In the genomic region with DNA sequence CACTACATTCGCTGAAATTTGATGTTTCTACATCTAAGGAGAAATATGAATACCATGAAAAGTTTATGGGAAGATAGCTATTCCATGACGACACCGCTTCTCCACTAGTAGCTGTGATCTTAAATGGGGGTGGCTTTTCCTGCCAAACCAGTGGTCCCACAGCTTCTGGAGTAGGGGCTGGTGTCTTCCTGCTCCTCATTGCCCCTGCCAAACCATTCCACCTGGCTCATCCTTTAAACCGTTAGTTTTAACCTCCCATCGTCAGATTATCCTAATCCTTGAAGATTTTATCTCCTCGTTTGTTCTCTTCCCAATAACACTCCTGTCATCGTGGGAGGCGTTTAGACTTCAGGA, we compare ENCODE assay signal across 8 cellular contexts. TPM values are rescaled to one million over a fixed set of nuclear protein-coding genes. Genes with fewer than 3 reads are reported as not detected.
DNase-seq lines count a peak whose midpoint lies in the region; ATAC-seq and TF ChIP-seq lines count a peak whose summit lies in the region.

No MANE protein-coding gene starts in this region.

- WGBS in iPS DF 6.9 (ENCODE audit: insufficient coverage, insufficient read length), result no CpG with 5 or more reads among the region's 8 CpGs

- peak overlapping the region; percentile 99 for H2AFZ ChIP-seq in HCT116 (ENCODE audit: low read depth, low read length, poor library complexity, severe bottlenecking)

- H3K4me2 ChIP-seq in HCT116 (ENCODE audit: low read length), result peak overlapping the region; percentile 93

- peak overlapping the region; percentile 51 for H3K9ac ChIP-seq in HCT116 (ENCODE audit: low read length)

- H3K36me3 ChIP-seq in HCT116 (ENCODE audit: control insufficient read depth in 1 of 2, insufficient read depth in 2 of 2, low read length in 2 of 2), result no peaks in the 10 kb centered on the region
- no peaks in the 10 kb centered on the region for H3K36me3 ChIP-seq in iPS DF 6.9 (ENCODE audit: control insufficient read depth, insufficient read depth, low read length)

- H3K9me2 ChIP-seq in HCT116 (ENCODE audit: insufficient read depth), result no peaks in the 10 kb centered on the region

- no peaks in the 10 kb centered on the region for H3K27me3 Mint-ChIP-seq in activated CD4-positive, alpha-beta memory T cell treated with anti-CD3 and anti-CD28 coated beads for 36 hours
- H3K27me3 Mint-ChIP-seq in stimulated activated memory B cell treated with anti-CD40 and anti-IgM and Interleukin-4, amounts not matched to agents 10 μg/mL and 1 μg/mL and 100 μg/mL, for 72 hours, result no peaks in the 10 kb centered on the region

- RAD21 ChIA-PET in HCT116 (lab: Charles Lee; ENCODE audit: low non-redundant PET in 1 of 2, low total read pairs in 2 of 2, uncharacterized antibody in 2 of 2, unreplicated experiment in 2 of 2), result no interaction called here

- TF ChIP-seq CTCF in HCT116 (IDR thresholded peaks at IDR 0.05 in 2 of 3, conservative IDR thresholded peaks at IDR 0.05 in 1 of 3; ENCODE audit: borderline replicate concordance in 1 of 3, insufficient read depth in 1 of 3, low read depth in 2 of 3, low read length in 2 of 3), result no peak

- H3K4me1 ChIP-seq in HCT116 (ENCODE audit: control insufficient read depth in 1 of 2, insufficient read depth in 2 of 2, low read length in 2 of 2) (peaks cover 0 to 13% of the 10 kb centered on the region in 2 experiments; a peak in 2 of 4 replicates), iPS DF 6.9 (ENCODE audit: control insufficient read depth, insufficient read depth, low read length) (no peaks in the 10 kb centered on the region)

- peaks cover 41% of the 10 kb centered on the region for H3K9me3 Mint-ChIP-seq in activated CD4-positive, alpha-beta memory T cell treated with anti-CD3 and anti-CD28 coated beads for 36 hours
- peaks cover 18% of the 10 kb centered on the region for H3K9me3 Mint-ChIP-seq in stimulated activated memory B cell treated with anti-CD40 and anti-IgM and Interleukin-4, amounts not matched to agents 10 μg/mL and 1 μg/mL and 100 μg/mL, for 72 hours

- POLR2A ChIA-PET in HCT116 (lab: Charles Lee), result no interaction called here
- POLR2A ChIA-PET in activated CD4-positive, alpha-beta memory T cell treated with anti-CD3 and anti-CD28 coated beads for 36 hours (lab: Charles Lee), result no interaction called here

- TF ChIP-seq RAD21 in HCT116 (IDR thresholded peaks at IDR 0.05; ENCODE audit: low read depth), result no peak

- H3K4me3 ChIP-seq in HCT116 (replicated peaks in 1 of 2; ENCODE audit: low read depth in 1 of 2, low read length in 2 of 2), result peak overlapping the region; percentile 86 to 88
- peak overlapping the region; percentile 76; the same call in 1 of the 2 replicates for H3K4me3 ChIP-seq in iPS DF 6.9 (ENCODE audit: low read length)

- TSS peak; percentile 90 for BruUV-seq in HCT116 (replicated peaks; lab: Mats Ljungman, UMichigan)

- H3K4me1 Mint-ChIP-seq in activated CD4-positive, alpha-beta memory T cell treated with anti-CD3 and anti-CD28 coated beads for 36 hours (ENCODE audit: low read depth), result peaks cover 18% of the 10 kb centered on the region
- peaks cover 16% of the 10 kb centered on the region for H3K4me1 Mint-ChIP-seq in stimulated activated memory B cell treated with anti-CD40 and anti-IgM and Interleukin-4, amounts not matched to agents 10 μg/mL and 1 μg/mL and 100 μg/mL, for 72 hours

- peak overlapping the region; percentile 99 for H3K4me3 Mint-ChIP-seq in activated CD4-positive, alpha-beta memory T cell treated with anti-CD3 and anti-CD28 coated beads for 36 hours
- H3K4me3 Mint-ChIP-seq in stimulated activated memory B cell treated with anti-CD40 and anti-IgM and Interleukin-4, amounts not matched to agents 10 μg/mL and 1 μg/mL and 100 μg/mL, for 72 hours, result peak overlapping the region; percentile 98

- H3K79me2 ChIP-seq in HCT116 (ENCODE audit: insufficient read depth, low read length), result no peaks in the 10 kb centered on the region; the same call in 1 of the 2 replicates

- peak overlapping the region; percentile 94 for H3K27ac Mint-ChIP-seq in activated CD4-positive, alpha-beta memory T cell treated with anti-CD3 and anti-CD28 coated beads for 36 hours
- peak overlapping the region; percentile 93 for H3K27ac Mint-ChIP-seq in stimulated activated memory B cell treated with anti-CD40 and anti-IgM and Interleukin-4, amounts not matched to agents 10 μg/mL and 1 μg/mL and 100 μg/mL, for 72 hours

- no peaks in the 10 kb centered on the region; a peak in 1 of 4 replicates for H3K9me3 ChIP-seq in HCT116 (ENCODE audit: control insufficient read depth in 1 of 2, insufficient read depth in 1 of 2, low read depth in 1 of 2, low read length in 2 of 2)
- no peaks in the 10 kb centered on the region for H3K9me3 ChIP-seq in iPS DF 6.9 (ENCODE audit: control insufficient read depth, insufficient read depth, low read length)

- H3K27me3 ChIP-seq in HCT116 (ENCODE audit: insufficient read depth, low read length) (no peaks in the 10 kb centered on the region), iPS DF 6.9 (ENCODE audit: control insufficient read depth, insufficient read depth, low read length) (no peaks in the 10 kb centered on the region)

- no peaks in the 10 kb centered on the region for H4K20me1 ChIP-seq in HCT116 (ENCODE audit: insufficient read depth)

- TF ChIP-seq POLR2A in HCT116 (IDR thresholded peaks at IDR 0.05; ENCODE audit: borderline replicate concordance, extremely low read depth, insufficient read depth, insufficient read length), result no peak

- DNase-seq in HCT116 (ENCODE audit: low read depth, low spot score) (no peak), iPS DF 6.9 (ENCODE audit: low read depth, low spot score) (no peak), putamen (ENCODE audit: low spot score) (no peak)
- DNase-seq in activated CD4-positive, alpha-beta memory T cell treated with anti-CD3 and anti-CD28 coated beads for 36 hours, result no peak
- no peak for DNase-seq in activated effector memory CD4-positive, alpha-beta T cell treated with anti-CD3 and anti-CD28 coated beads, Interleukin-2, amount 50 U/mL, for 16 hours

- CTCF ChIA-PET in HCT116 (lab: Charles Lee), result no interaction called here
- CTCF ChIA-PET in activated CD4-positive, alpha-beta memory T cell treated with anti-CD3 and anti-CD28 coated beads for 36 hours (lab: Charles Lee), result interaction anchor here (1.3 kb wide), 2 partner anchors 67 to 93 kb away, joined by 3 to 4 read pairs; a partner anchor contains a TSS

- intact Hi-C loops in HCT116 (cut with micrococcal nuclease), result loop anchor here (1.0 to 2.0 kb wide), 4 partner anchors 51 to 175 kb away; a partner anchor contains a TSS
- intact Hi-C loops in activated CD4-positive, alpha-beta memory T cell treated with anti-CD3 and anti-CD28 coated beads for 36 hours (cut with micrococcal nuclease), result loop anchor here (1.0 to 5.0 kb wide), 7 partner anchors 18 to 210 kb away; a partner anchor contains a TSS

- peaks cover 39% of the 10 kb centered on the region for H3K36me3 Mint-ChIP-seq in activated CD4-positive, alpha-beta memory T cell treated with anti-CD3 and anti-CD28 coated beads for 36 hours
- H3K36me3 Mint-ChIP-seq in stimulated activated memory B cell treated with anti-CD40 and anti-IgM and Interleukin-4, amounts not matched to agents 10 μg/mL and 1 μg/mL and 100 μg/mL, for 72 hours, result peaks cover 39% of the 10 kb centered on the region

- H3K27ac ChIP-seq in HCT116 (ENCODE audit: low read depth, low read length) (0 out of 2 replicates have a peak overlapping the region, but pooled peaks have one; percentile 0), iPS DF 6.9 (ENCODE audit: low read length) (no peak overlapping the region)

- ATAC-seq in HCT116, result no peak
- ATAC-seq in stimulated activated memory B cell treated with anti-CD40 and anti-IgM and Interleukin-4, amounts not matched to agents 10 μg/mL and 1 μg/mL and 100 μg/mL, for 72 hours, result no peak
- no peak for ATAC-seq in GM18873 (IDR thresholded peaks at IDR 0.05; ENCODE audit: low FRiP score, unreplicated experiment)
- ATAC-seq in esophagus mucosa, result no peak

TF ChIP-seq in HCT116, 20 proteins besides CTCF, POLR2A, EP300 and RAD21:
- TF ChIP-seq YY1 (IDR thresholded peaks at IDR 0.05; ENCODE audit: extremely low read depth, insufficient replicate concordance, low read depth, low read length) (no peak), ELF1 (IDR thresholded peaks at IDR 0.05; ENCODE audit: borderline replicate concordance, low read depth) (no peak), SP1 (IDR thresholded peaks at IDR 0.05; ENCODE audit: low read depth) (no peak), EZH2phosphoT487 (IDR thresholded peaks at IDR 0.05; ENCODE audit: borderline replicate concordance) (no peak), FOSL1 (IDR thresholded peaks at IDR 0.05; ENCODE audit: low read depth) (no peak), ZFX (IDR thresholded peaks at IDR 0.05) (no peak), EZH2 (IDR thresholded peaks at IDR 0.05) (no peak)

RNA-seq across cellular contexts. Expression of a gene that starts 0.6 kb away (rescaled TPM):
- total RNA-seq in HCT116 (2021; ENCODE audit: unreplicated experiment) (2.8 TPM), esophagus mucosa (2.1 TPM)
- 1.8 and 1.9 TPM in 2 replicates for polyA plus RNA-seq in HCT116 (2012)
- total RNA-seq in activated CD4-positive, alpha-beta memory T cell treated with anti-CD3 and anti-CD28 coated beads for 36 hours, result 1 to 10 TPM; 3.8 TPM

RNA-seq across cellular contexts. Expression of a gene that starts 18.2 kb away (rescaled TPM):
- total RNA-seq in HCT116 (2021; ENCODE audit: unreplicated experiment) (2.2 TPM), esophagus mucosa (1.8 TPM)
- polyA plus RNA-seq in HCT116 (2012), result 0.67 and 1.2 TPM in 2 replicates
- total RNA-seq in activated CD4-positive, alpha-beta memory T cell treated with anti-CD3 and anti-CD28 coated beads for 36 hours, result 1 to 10 TPM; 2.9 to 4.5 TPM

RNA-seq across cellular contexts. Expression of a gene that starts 23.0 kb away (rescaled TPM):
- total RNA-seq in HCT116 (2021; ENCODE audit: unreplicated experiment), result 3.0 TPM
- 1.7 and 2.3 TPM in 2 replicates for polyA plus RNA-seq in HCT116 (2012)
- total RNA-seq in activated CD4-positive, alpha-beta memory T cell treated with anti-CD3 and anti-CD28 coated beads for 36 hours, result under 1 TPM; 0.88 to 0.94 TPM
- total RNA-seq in esophagus mucosa, result 1.00 TPM

RNA-seq across cellular contexts. Expression of a gene that starts 49.6 kb away (rescaled TPM):
- total RNA-seq in HCT116 (2021; ENCODE audit: unreplicated experiment) (0.27 TPM), esophagus mucosa (2.2 TPM)
- polyA plus RNA-seq in HCT116 (2012), result 0.02 TPM in 1 of 2 replicates, not detected in the other
- under 1 TPM; 0.55 to 0.73 TPM for total RNA-seq in activated CD4-positive, alpha-beta memory T cell treated with anti-CD3 and anti-CD28 coated beads for 36 hours

RNA-seq across cellular contexts. Expression of a gene that starts 51.2 kb away (rescaled TPM):
- 2.5 TPM for total RNA-seq in HCT116 (2021; ENCODE audit: unreplicated experiment)
- 0.67 and 1.5 TPM in 2 replicates for polyA plus RNA-seq in HCT116 (2012)
- total RNA-seq in activated CD4-positive, alpha-beta memory T cell treated with anti-CD3 and anti-CD28 coated beads for 36 hours, result 1 to 10 TPM in 1 of 2 experiments, under 1 TPM in 1; 0.73 to 1.0 TPM
- 0.88 TPM for total RNA-seq in esophagus mucosa
